ENCODE assay signal across 1 cellular context in genomic region chr1:32127780-32128179, GRCh38.
TF ChIP-seq lines count a peak whose summit lies in the region.

No MANE protein-coding gene starts in this region.

TF ChIP-seq in HCT116, 20 proteins besides CTCF, POLR2A, EP300 and RAD21:
- TF ChIP-seq ELF1 (IDR thresholded peaks at IDR 0.05; ENCODE audit: borderline replicate concordance, low read depth) (no peak), POLR2AphosphoS5 (IDR thresholded peaks at IDR 0.05; ENCODE audit: low read depth, low read length) (no peak), ZNF274 (IDR thresholded peaks at IDR 0.05; ENCODE audit: low read depth, low read length) (no peak)
TF ChIP-seq in HCT116: peak in this region for 0.
